Comparison of ENCODE assay signal across 1 cellular context in the genomic region with DNA sequence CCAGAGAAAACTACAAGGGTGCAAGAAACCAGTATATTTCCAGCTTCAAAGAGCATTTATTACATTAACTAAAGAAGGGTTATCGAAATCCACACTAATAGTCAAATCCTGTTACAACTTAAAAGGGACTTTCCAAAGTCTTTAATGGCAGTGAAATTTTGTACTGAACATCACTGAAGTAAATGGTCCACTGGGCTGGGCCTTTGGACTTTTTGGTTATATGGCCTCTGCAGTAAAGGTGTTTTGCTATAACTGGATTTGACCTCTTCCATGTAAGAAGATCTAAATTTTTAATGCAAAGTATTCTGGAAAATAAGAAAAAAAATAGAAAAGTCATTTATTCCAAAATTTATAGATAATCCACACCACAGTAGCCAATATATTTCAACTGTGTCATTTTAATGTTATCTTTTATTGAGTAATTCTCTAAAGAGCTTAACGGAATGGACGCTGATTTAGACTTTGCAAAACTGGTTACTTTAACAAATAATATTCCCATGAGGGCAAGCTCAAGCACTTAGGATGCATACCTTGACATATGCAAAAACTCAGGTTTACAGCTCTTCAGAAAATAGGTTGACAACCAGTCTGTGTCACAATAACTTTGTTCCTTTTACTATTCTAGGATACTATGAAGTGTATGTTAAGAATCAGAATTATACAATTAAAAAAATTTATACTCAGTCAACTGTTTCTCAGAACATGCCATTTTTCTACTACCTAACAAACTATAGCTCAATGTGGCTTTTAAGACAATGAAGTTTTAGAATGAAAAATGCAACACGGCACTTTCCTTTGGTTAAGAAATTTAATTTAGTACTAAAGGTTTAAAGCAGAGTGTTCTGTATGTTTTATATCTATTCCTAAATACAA.
TF ChIP-seq lines count a peak whose summit lies in the region.

No MANE protein-coding gene starts in this region.

TF ChIP-seq in H1, 55 proteins besides CTCF, POLR2A, EP300 and RAD21:
- TF ChIP-seq SIX5 (IDR thresholded peaks at IDR 0.05; ENCODE audit: low read depth, low read length) (no peak), KDM5A (IDR thresholded peaks at IDR 0.05; ENCODE audit: low read length) (no peak)
- TF ChIP-seq, protein P1, sequence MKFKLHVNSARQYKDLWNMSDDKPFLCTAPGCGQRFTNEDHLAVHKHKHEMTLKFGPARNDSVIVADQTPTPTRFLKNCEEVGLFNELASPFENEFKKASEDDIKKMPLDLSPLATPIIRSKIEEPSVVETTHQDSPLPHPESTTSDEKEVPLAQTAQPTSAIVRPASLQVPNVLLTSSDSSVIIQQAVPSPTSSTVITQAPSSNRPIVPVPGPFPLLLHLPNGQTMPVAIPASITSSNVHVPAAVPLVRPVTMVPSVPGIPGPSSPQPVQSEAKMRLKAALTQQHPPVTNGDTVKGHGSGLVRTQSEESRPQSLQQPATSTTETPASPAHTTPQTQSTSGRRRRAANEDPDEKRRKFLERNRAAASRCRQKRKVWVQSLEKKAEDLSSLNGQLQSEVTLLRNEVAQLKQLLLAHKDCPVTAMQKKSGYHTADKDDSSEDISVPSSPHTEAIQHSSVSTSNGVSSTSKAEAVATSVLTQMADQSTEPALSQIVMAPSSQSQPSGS (IDR thresholded peaks at IDR 0.05; ENCODE audit: low read length): peak; percentile 47; the same call in 1 of the 2 replicates
